Comparison of ENCODE assay signal across 24 cellular contexts in genomic region chr9:97491216-97491999, GRCh38. TPM values are rescaled to one million over a fixed set of nuclear protein-coding genes. Genes with fewer than 3 reads are reported as not detected.
A peak's percentile ranks its signal among the peaks of the same experiment; 100 is the strongest.
DNase-seq lines count a peak whose midpoint lies in the region; ATAC-seq, FAIRE-seq and TF ChIP-seq lines count a peak whose summit lies in the region.
"Had no signal": no experiment of that assay in that cellular context is flagged by ENCODE, and none has a peak within 500 bp of the region (broad histone marks: within the 10 kb centered on the region; RNA-seq: fewer than 3 reads in every experiment).

No MANE protein-coding gene starts in this region.

- H3K4me1 ChIP-seq in GM12878 (ENCODE audit: control insufficient read depth, insufficient read depth, low read length) (peaks cover 5% of the 10 kb centered on the region; the same call in 1 of the 2 replicates), muscle layer of duodenum (ENCODE audit: control insufficient read depth in 1 of 2, insufficient read depth in 2 of 2, low read length in 2 of 2) (peaks cover 0 to 8% of the 10 kb centered on the region in 2 donors), stomach smooth muscle (ENCODE audit: control insufficient read depth, insufficient read depth, low read length) (peaks cover 12% of the 10 kb centered on the region)

- 100% methylated on average over 1 of the region's 1 CpG for WGBS in GM12878 (ENCODE audit: insufficient coverage, insufficient replicate concordance, low lambda C conversion rate, missing lambda C conversion rate)

- RAD21 ChIA-PET in GM12878 (lab: Charles Lee; ENCODE audit: unreplicated experiment), result interaction anchor here (1.1 to 1.6 kb wide), 2 partner anchors 10 to 107 kb away, joined by 3 to 6 read pairs; partner anchors contain the start of gene TMOD1

- POLR2A ChIA-PET in GM12878 (lab: Charles Lee), result interaction anchor here (0.5 to 0.9 kb wide), 4 partner anchors 9 to 29 kb away, joined by 3 to 8 read pairs (median 4); partner anchors contain the start of gene TMOD1

- TF ChIP-seq RAD21 in GM12878 (IDR thresholded peaks at IDR 0.05; ENCODE audit: insufficient read depth, low read depth, low read length), result no peak

- TF ChIP-seq EP300 in GM12878 (IDR thresholded peaks at IDR 0.05; ENCODE audit: borderline replicate concordance in 1 of 2, control insufficient read depth in 1 of 2, low read depth in 2 of 2, low read length in 2 of 2), result no peak

- intact Hi-C loops in GM12878 (cut with micrococcal nuclease; ENCODE audit: unreplicated experiment), result no loop called here

- H3K4me3 ChIP-seq in GM12878, result no peak overlapping the region
- no peak overlapping the region for H3K4me3 ChIP-seq in muscle layer of duodenum (ENCODE audit: low read depth in 1 of 2, low read length in 2 of 2)
- H3K4me3 ChIP-seq in stomach smooth muscle (ENCODE audit: low read length in 2 of 2), result no peak overlapping the region

- no peak for TF ChIP-seq POLR2A in GM12878 (IDR thresholded peaks at IDR 0.05; ENCODE audit: low read depth, low read length)

- no TSS peak for BruUV-seq in GM12878 (replicated peaks; lab: Mats Ljungman, UMichigan)

- CTCF ChIA-PET in GM12878 (lab: Yijun Ruan, JAX), result interaction anchor here (1.0 to 1.8 kb wide), 5 partner anchors 11 to 125 kb away, joined by 3 to 10 read pairs (median 4); partner anchors contain the start of gene TMOD1

- no peaks in the 10 kb centered on the region for H4K20me1 ChIP-seq in GM12878 (ENCODE audit: control insufficient read depth, insufficient read depth)

- in situ Hi-C loops in GM12878 (cut with MboI), result no loop called here

- TF ChIP-seq CTCF in GM12878 (IDR thresholded peaks at IDR 0.05 in 2 of 3, conservative IDR thresholded peaks at IDR 0.05 in 1 of 3; ENCODE audit: control insufficient read depth in 2 of 3, extremely low read depth in 1 of 3, insufficient read depth in 1 of 3, low read depth in 3 of 3, low read length in 3 of 3), result no peak
- TF ChIP-seq CTCF in chondrocyte (IDR thresholded peaks at IDR 0.05), result no peak

- no peaks in the 10 kb centered on the region for H3K79me2 ChIP-seq in GM12878 (ENCODE audit: control insufficient read depth, insufficient read depth, low read length)

- H2AFZ ChIP-seq in GM12878 (ENCODE audit: control insufficient read depth, low read depth, low read length), result no peak overlapping the region

- no peaks in the 10 kb centered on the region for H3K27me3 Mint-ChIP-seq in chondrocyte (ENCODE audit: low read depth)

- H3K27ac ChIP-seq in GM12878 (ENCODE audit: control insufficient read depth, insufficient read depth) (no peak overlapping the region), muscle layer of duodenum (ENCODE audit: low read length) (peak overlapping the region; percentile 13), stomach smooth muscle (ENCODE audit: low read length) (peak overlapping the region; percentile 58)

- H3K9me3 ChIP-seq in GM12878 (replicated peaks; ENCODE audit: control insufficient read depth, insufficient read depth, low read length), result no peaks in the 10 kb centered on the region
- no peaks in the 10 kb centered on the region for H3K9me3 ChIP-seq in muscle layer of duodenum (ENCODE audit: control insufficient read depth in 1 of 2, low read length in 2 of 2)
- H3K9me3 ChIP-seq in stomach smooth muscle (ENCODE audit: control insufficient read depth in 2 of 2, low read length in 2 of 2), result peaks cover 0 to 4% of the 10 kb centered on the region in 2 donors

- no peaks in the 10 kb centered on the region; a peak in 1 of 4 replicates for H3K36me3 ChIP-seq in GM12878 (ENCODE audit: control insufficient read depth in 2 of 2, insufficient read depth in 2 of 2, low read length in 1 of 2)
- peaks cover 14 to 19% of the 10 kb centered on the region in 2 donors for H3K36me3 ChIP-seq in muscle layer of duodenum (ENCODE audit: control insufficient read depth in 1 of 2, insufficient read depth in 2 of 2, low read length in 2 of 2)
- peaks cover 10 to 15% of the 10 kb centered on the region in 2 donors for H3K36me3 ChIP-seq in stomach smooth muscle (ENCODE audit: control insufficient read depth in 2 of 2, insufficient read depth in 2 of 2, low read length in 2 of 2)

- H3K27me3 ChIP-seq in GM12878 (replicated peaks in 1 of 2; ENCODE audit: control insufficient read depth in 2 of 2, insufficient read depth in 2 of 2, low read length in 1 of 2) (no peaks in the 10 kb centered on the region), muscle layer of duodenum (ENCODE audit: low read depth, low read length) (no peaks in the 10 kb centered on the region), stomach smooth muscle (ENCODE audit: control insufficient read depth in 1 of 2, insufficient read depth in 2 of 2, low read length in 2 of 2) (no peaks in the 10 kb centered on the region)

- H3K4me2 ChIP-seq in GM12878 (ENCODE audit: control insufficient read depth, insufficient read depth), result no peak overlapping the region

- H3K36me3 Mint-ChIP-seq in chondrocyte (ENCODE audit: low read depth), result peaks cover 45% of the 10 kb centered on the region

- no peak overlapping the region for H3K4me3 Mint-ChIP-seq in chondrocyte (ENCODE audit: unreplicated experiment)
- H3K4me3 Mint-ChIP-seq: CD8-positive, alpha-beta T cell had no signal

- ATAC-seq in GM12878, result peak; percentile 29; the same call in 1 of the 3 replicates
- ATAC-seq: CD8-positive, alpha-beta T cell had no signal

- H3K9me3 Mint-ChIP-seq in chondrocyte (ENCODE audit: low read depth), result peaks cover 18% of the 10 kb centered on the region

- SMC1A ChIA-PET in GM12878 (lab: Charles Lee; ENCODE audit: uncharacterized antibody, unreplicated experiment), result interaction anchor here (0.6 to 1.1 kb wide), 4 partner anchors 11 to 107 kb away, joined by 3 to 6 read pairs (median 4); no protein-coding TSS in a partner anchor

- no peak overlapping the region for H3K9ac ChIP-seq in GM12878 (ENCODE audit: control insufficient read depth, insufficient read depth, low read length)
- peak overlapping the region in 1 of 2 donors; percentile 29 for H3K9ac ChIP-seq in stomach smooth muscle (ENCODE audit: low read length in 2 of 2)

- peaks cover 8% of the 10 kb centered on the region for H3K4me1 Mint-ChIP-seq in chondrocyte (ENCODE audit: low read depth)

- no peak for FAIRE-seq in GM12878 (lab: Jason Lieb, UNC)
- FAIRE-seq: GM18507, H1, RCC 7860 had no signal

- peak; percentile 16 for DNase-seq in EH (ENCODE audit: low read depth)
- DNase-seq in GM12878 (ENCODE audit: low read depth, low spot score), result no peak
- DNase-seq in RKO (ENCODE audit: low spot score), result no peak
- DNase-seq in chondrocyte (ENCODE audit: low spot score), result no peak
- DNase-seq in activated CD4-positive, alpha-beta T cell treated with anti-CD3 and anti-CD28 coated beads for 48 hours, result no peak
- DNase-seq in stimulated activated CD4-positive, alpha-beta T cell treated with anti-CD3 and anti-CD28 coated beads, Interleukin-4, amount 100 ng/mL, for 4 hours, result no peak
- DNase-seq: AML-193; C1 segment of cervical spinal cord; CD8-positive, alpha-beta T cell; DND-41; Kasumi-1; NCI-H1417; NCI-H1694 treated with DMSO at 0.1 percent for 48 hours; NCI-H2081 treated with DMSO at 0.1 percent for 48 hours; NCI-H446; NCI-H526; Right ventricle myocardium superior had no signal

- no peak overlapping the region for H3K27ac Mint-ChIP-seq in chondrocyte (ENCODE audit: unreplicated experiment)
- H3K27ac Mint-ChIP-seq: CD8-positive, alpha-beta T cell had no signal

TF ChIP-seq in GM12878, 131 proteins besides CTCF, POLR2A, EP300 and RAD21 (continues in another document):
- no peak for TF ChIP-seq EGR1 (IDR thresholded peaks at IDR 0.05; ENCODE audit: borderline replicate concordance in 1 of 2, low read depth in 2 of 2, low read length in 2 of 2)
- no peak for TF ChIP-seq TARDBP (IDR thresholded peaks at IDR 0.05; ENCODE audit: borderline replicate concordance)
- no peak for TF ChIP-seq RAD51 (IDR thresholded peaks at IDR 0.05)

RNA-seq across cellular contexts. Expression of gene TMOD1, which starts 10.1 kb away (rescaled TPM):
- total RNA-seq in GM12878 (2013; cell fraction: nucleolus; rRNA removed), result 33.9 and 37.2 TPM in 2 replicates
- total RNA-seq in GM12878 (2014; rRNA removed), result 8.4 and 8.5 TPM in 2 replicates
- 13.9 and 15.0 TPM in 2 replicates for total RNA-seq in GM12878 (2014; rRNA removed; fragmentation: Illumina TruSeq; extraction: Trizol)
- 28.4 and 29.0 TPM in 2 replicates for total RNA-seq in GM12878 (2021)
- 18.8 TPM for polyA plus RNA-seq in GM12878 (2011; ENCODE audit: low read depth)
- 4.0 and 4.9 TPM in 2 replicates for polyA plus RNA-seq in GM12878 (2011; rRNA removed)
- 3.9 and 5.9 TPM in 2 replicates for polyA plus RNA-seq in GM12878 (2011; cell fraction: cytosol; rRNA removed)
- 5.2 and 5.5 TPM in 2 replicates for polyA plus RNA-seq in GM12878 (2011; cell fraction: nucleus; rRNA removed)
- 20.5 and 27.3 TPM in 2 replicates for polyA plus RNA-seq in GM12878 (2012)
- polyA plus RNA-seq in GM12878 (2014; fragmentation: Illumina TruSeq; extraction: Trizol), result 31.3 and 38.8 TPM in 2 replicates
- polyA plus RNA-seq in GM12878 (2014; fragmentation: Nextera tagmentation; extraction: Ambion mirVana), result 10 to 100 TPM; 11.1 to 16.9 TPM
- 13.2 and 13.3 TPM in 2 replicates for polyA plus RNA-seq in GM12878 (2014; rRNA removed)
- 10 to 100 TPM; 27.7 to 44.1 TPM for polyA plus RNA-seq in GM12878 (2016; fragmentation: Nextera tagmentation; extraction: Ambion mirVana)
- 2.9 and 3.7 TPM in 2 replicates for polyA minus RNA-seq in GM12878 (2011; rRNA and poly(A)+ RNA removed)
- polyA minus RNA-seq in GM12878 (2011; cell fraction: cytosol; rRNA and poly(A)+ RNA removed), result 3.2 and 3.7 TPM in 2 replicates
- polyA minus RNA-seq in GM12878 (2011; cell fraction: nucleus; rRNA and poly(A)+ RNA removed), result 1.2 and 2.2 TPM in 2 replicates
- 0.17 to 1.3 TPM (median 1.3 TPM) in 3 replicates for total RNA-seq in chondrocyte
- total RNA-seq: G401, OCI-LY7 had no signal
